ENCODE assay signal across 18 cellular contexts in the genomic region with DNA sequence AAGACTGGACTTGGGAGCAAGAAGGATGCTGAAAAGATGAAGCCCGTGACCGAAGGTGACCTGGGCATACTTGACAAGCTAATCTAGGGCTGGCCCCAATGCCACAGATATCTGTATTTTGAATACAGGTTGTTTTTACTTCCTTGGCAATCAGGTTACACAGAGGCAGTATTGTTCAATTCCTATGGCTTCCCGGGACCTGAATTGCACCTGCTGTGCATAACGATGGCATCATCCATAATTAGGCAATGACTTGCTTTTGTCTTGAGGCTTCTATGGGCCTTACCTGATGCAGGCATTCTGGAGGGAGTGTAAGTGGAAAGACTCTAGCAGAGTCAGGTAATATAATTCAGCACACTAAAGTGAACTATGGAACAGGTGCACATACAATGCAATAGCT.
DNase-seq lines count a peak whose midpoint lies in the region; ATAC-seq and TF ChIP-seq lines count a peak whose summit lies in the region.
"Had no signal": no experiment of that assay in that cellular context is flagged by ENCODE, and none has a peak within 500 bp of the region (broad histone marks: within the 10 kb centered on the region; RNA-seq: fewer than 3 reads in every experiment).

No MANE protein-coding gene starts in this region.

- no TSS peak for BruUV-seq in PC-3 (replicated peaks; lab: Mats Ljungman, UMichigan)

- H3K4me1 Mint-ChIP-seq in GM23338: peaks cover 13% of the 10 kb centered on the region
- H3K4me1 Mint-ChIP-seq: activated CD4-positive, alpha-beta T cell treated with anti-CD3 and anti-CD28 coated beads for 36 hours; immature natural killer cell had no signal

- H3K4me3 ChIP-seq in GM23338 (no peak overlapping the region), PC-3 (ENCODE audit: low read length) (no peak overlapping the region), mucosa of descending colon (no peak overlapping the region)
- H3K4me3 ChIP-seq: BLaER1, K562 had no signal

- H3K27me3 ChIP-seq in GM23338 (ENCODE audit: insufficient read depth) (no peaks in the 10 kb centered on the region), PC-3 (ENCODE audit: low read length) (no peaks in the 10 kb centered on the region)
- H3K27me3 ChIP-seq: BLaER1 had no signal

- H3K79me2 ChIP-seq in GM23338 (replicated peaks; ENCODE audit: insufficient read depth) (no peaks in the 10 kb centered on the region), PC-3 (ENCODE audit: low read length) (no peaks in the 10 kb centered on the region)

- H3K9ac ChIP-seq in PC-3 (ENCODE audit: low read length): no peak overlapping the region
- H3K9ac ChIP-seq: BLaER1 had no signal

- peaks cover 2% of the 10 kb centered on the region for H3K27me3 Mint-ChIP-seq in GM23338 (ENCODE audit: insufficient read depth, low read depth, poor library complexity)
- H3K27me3 Mint-ChIP-seq: activated CD4-positive, alpha-beta T cell treated with anti-CD3 and anti-CD28 coated beads for 36 hours had no signal

- intact Hi-C loops in PC-3 (cut with micrococcal nuclease) (loop anchor here (1.0 to 10.0 kb wide), 3 partner anchors 58 to 288 kb away; a partner anchor contains a TSS), mucosa of descending colon (cut with DNase I, micrococcal nuclease) (no loop called here), left cardiac atrium (cut with DNase I) (loop anchor here in 1 of 2 donors (5.0 kb wide), 1 partner anchor 288 kb away; no protein-coding TSS in a partner anchor)

- POLR2A ChIA-PET in PC-3 (lab: Charles Lee; ENCODE audit: unreplicated experiment): no interaction called here

- H4K20me1 ChIP-seq in GM23338 (replicated peaks; ENCODE audit: insufficient read depth) (no peaks in the 10 kb centered on the region), PC-3 (ENCODE audit: low read length) (no peaks in the 10 kb centered on the region)
- H4K20me1 ChIP-seq: BLaER1 had no signal

- no peaks in the 10 kb centered on the region for H3K36me3 Mint-ChIP-seq in GM23338 (ENCODE audit: low read depth)
- H3K36me3 Mint-ChIP-seq: immature natural killer cell had no signal

- H3K4me2 ChIP-seq in GM23338 (no peak overlapping the region), PC-3 (ENCODE audit: low read length) (peak overlapping the region; percentile 21; the same call in 1 of the 2 replicates)
- H3K4me2 ChIP-seq: BLaER1 had no signal

- H2AFZ ChIP-seq in GM23338 (no peak overlapping the region), PC-3 (ENCODE audit: low read length) (no peak overlapping the region)

- TF ChIP-seq CTCF in GM23338 (conservative IDR thresholded peaks at IDR 0.05; ENCODE audit: low read depth in 2 of 2) (no peak), PC-3 (conservative IDR thresholded peaks at IDR 0.05; ENCODE audit: low read depth, low read length) (no peak), mucosa of descending colon (IDR thresholded peaks at IDR 0.05) (no peak)

- H3K36me3 ChIP-seq in GM23338 (ENCODE audit: insufficient read depth) (no peaks in the 10 kb centered on the region), PC-3 (ENCODE audit: low read depth, low read length) (no peaks in the 10 kb centered on the region), mucosa of descending colon (ENCODE audit: low read depth) (no peaks in the 10 kb centered on the region)
- H3K36me3 ChIP-seq: BLaER1 had no signal

- no peaks in the 10 kb centered on the region for H3K9me3 Mint-ChIP-seq in GM23338
- H3K9me3 Mint-ChIP-seq: immature natural killer cell; T-helper 2 cell treated with Interferon-gamma antibody and Interleukin-4, amounts not matched to agents 5 μg/mL and 100 μg/mL, for 36 hours had no signal

- no peak overlapping the region for H3K4me3 Mint-ChIP-seq in GM23338
- H3K4me3 Mint-ChIP-seq: activated CD4-positive, alpha-beta T cell treated with anti-CD3 and anti-CD28 coated beads for 36 hours; immature natural killer cell; T-helper 2 cell treated with Interferon-gamma antibody and Interleukin-4, amounts not matched to agents 5 μg/mL and 100 μg/mL, for 36 hours had no signal

- ATAC-seq in GM23338 (peak; percentile 45), PC-3 (peak; percentile 20), mucosa of descending colon (peak; percentile 96), left cardiac atrium (no peak), GM19452 (IDR thresholded peaks at IDR 0.05; ENCODE audit: unreplicated experiment) (no peak)
- ATAC-seq: sciatic nerve had no signal

- peak overlapping the region; percentile 46; the same call in 1 of the 2 replicates for H3K27ac Mint-ChIP-seq in GM23338
- H3K27ac Mint-ChIP-seq: activated CD4-positive, alpha-beta T cell treated with anti-CD3 and anti-CD28 coated beads for 36 hours; immature natural killer cell; T-helper 2 cell treated with Interferon-gamma antibody and Interleukin-4, amounts not matched to agents 5 μg/mL and 100 μg/mL, for 36 hours had no signal

- H3K4me1 ChIP-seq in GM23338 (ENCODE audit: insufficient read depth) (no peaks in the 10 kb centered on the region; the same call in 1 of the 2 replicates), PC-3 (ENCODE audit: insufficient read depth, low read length) (no peaks in the 10 kb centered on the region), mucosa of descending colon (ENCODE audit: low read depth) (peaks cover 9% of the 10 kb centered on the region)
- H3K4me1 ChIP-seq: BLaER1 had no signal

- H3K9me2 ChIP-seq in GM23338 (ENCODE audit: insufficient read depth) (no peaks in the 10 kb centered on the region), PC-3 (replicated peaks; ENCODE audit: low read length) (no peaks in the 10 kb centered on the region)

- DNase-seq in GM23338 (ENCODE audit: low spot score) (peak; percentile 25), NCI-H128 (lab: John Stamatoyannopoulos, UW; ENCODE audit: unreplicated experiment) (peak; percentile 6), PC-3 (no peak), mucosa of descending colon (peak in 2 of 3 donors; percentile 37 to 47), left cardiac atrium (no peak), NCI-H2227 treated with DMSO at 0.1 percent for 48 hours (lab: John Stamatoyannopoulos, UW) (no peak)
- DNase-seq: activated naive CD4-positive, alpha-beta T cell treated with anti-CD3 and anti-CD28 coated beads, Interleukin-2, amount 50 U/mL, for 16 hours; NK-92 treated with Interleukin-12 subunit alpha and Interleukin-12 subunit beta, amount 100 ng/mL, for 24 hours; nucleus accumbens; SHP77 treated with DMSO at 0.1 percent for 48 hours had no signal

- H3K27ac ChIP-seq in GM23338 (ENCODE audit: low read depth): no peak overlapping the region
- no peak overlapping the region for H3K27ac ChIP-seq in PC-3 (ENCODE audit: low read length)
- H3K27ac ChIP-seq: BLaER1, HL-60 had no signal

- H3K9me3 ChIP-seq in PC-3 (ENCODE audit: low read length): no peaks in the 10 kb centered on the region
- no peaks in the 10 kb centered on the region for H3K9me3 ChIP-seq in mucosa of descending colon
- H3K9me3 ChIP-seq: BLaER1 had no signal

- no peaks in the 10 kb centered on the region for H3F3A ChIP-seq in GM23338 (replicated peaks; ENCODE audit: low read depth)
- no peaks in the 10 kb centered on the region for H3F3A ChIP-seq in PC-3 (ENCODE audit: low read length, unreplicated experiment)

- CTCF ChIA-PET in PC-3 (lab: Charles Lee): interaction anchor here (0.8 kb wide), 1 partner anchor 100 kb away, joined by 4 read pairs; no protein-coding TSS in a partner anchor

TF ChIP-seq in GM23338, 12 proteins besides CTCF, POLR2A, EP300 and RAD21 (continues in another document):
- TF ChIP-seq ZNF331 (CRISPR knock-in tag; IDR thresholded peaks at IDR 0.05; ENCODE audit: low read depth): no peak
- TF ChIP-seq, protein P1, sequence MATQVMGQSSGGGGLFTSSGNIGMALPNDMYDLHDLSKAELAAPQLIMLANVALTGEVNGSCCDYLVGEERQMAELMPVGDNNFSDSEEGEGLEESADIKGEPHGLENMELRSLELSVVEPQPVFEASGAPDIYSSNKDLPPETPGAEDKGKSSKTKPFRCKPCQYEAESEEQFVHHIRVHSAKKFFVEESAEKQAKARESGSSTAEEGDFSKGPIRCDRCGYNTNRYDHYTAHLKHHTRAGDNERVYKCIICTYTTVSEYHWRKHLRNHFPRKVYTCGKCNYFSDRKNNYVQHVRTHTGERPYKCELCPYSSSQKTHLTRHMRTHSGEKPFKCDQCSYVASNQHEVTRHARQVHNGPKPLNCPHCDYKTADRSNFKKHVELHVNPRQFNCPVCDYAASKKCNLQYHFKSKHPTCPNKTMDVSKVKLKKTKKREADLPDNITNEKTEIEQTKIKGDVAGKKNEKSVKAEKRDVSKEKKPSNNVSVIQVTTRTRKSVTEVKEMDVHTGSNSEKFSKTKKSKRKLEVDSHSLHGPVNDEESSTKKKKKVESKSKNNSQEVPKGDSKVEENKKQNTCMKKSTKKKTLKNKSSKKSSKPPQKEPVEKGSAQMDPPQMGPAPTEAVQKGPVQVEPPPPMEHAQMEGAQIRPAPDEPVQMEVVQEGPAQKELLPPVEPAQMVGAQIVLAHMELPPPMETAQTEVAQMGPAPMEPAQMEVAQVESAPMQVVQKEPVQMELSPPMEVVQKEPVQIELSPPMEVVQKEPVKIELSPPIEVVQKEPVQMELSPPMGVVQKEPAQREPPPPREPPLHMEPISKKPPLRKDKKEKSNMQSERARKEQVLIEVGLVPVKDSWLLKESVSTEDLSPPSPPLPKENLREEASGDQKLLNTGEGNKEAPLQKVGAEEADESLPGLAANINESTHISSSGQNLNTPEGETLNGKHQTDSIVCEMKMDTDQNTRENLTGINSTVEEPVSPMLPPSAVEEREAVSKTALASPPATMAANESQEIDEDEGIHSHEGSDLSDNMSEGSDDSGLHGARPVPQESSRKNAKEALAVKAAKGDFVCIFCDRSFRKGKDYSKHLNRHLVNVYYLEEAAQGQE (IDR thresholded peaks at IDR 0.05; ENCODE audit: unreplicated experiment): no peak
- TF ChIP-seq STAT1 (IDR thresholded peaks at IDR 0.05; ENCODE audit: unreplicated experiment): no peak
- TF ChIP-seq EZH2 (IDR thresholded peaks at IDR 0.05; ENCODE audit: low read depth, unreplicated experiment): no peak

Comparison
In these comparisons a context has a peak if more than half of its experiments do, and no peak if none do; other contexts are left out.
1. ATAC-seq: peak in GM23338 (single experiment), PC-3 (single experiment) and mucosa of descending colon (single experiment); none in left cardiac atrium (0 of 2) and GM19452 (single experiment).
2. DNase-seq: peak in GM23338 (single experiment), NCI-H128 (single experiment) and mucosa of descending colon (2 of 3); none in PC-3 (single experiment), left cardiac atrium (single experiment) and NCI-H2227 treated with DMSO at 0.1 percent for 48 hours (single experiment).